21 cellular contexts compared by ENCODE assay signal in genomic region chr20:21701171-21701876, GRCh38. TPM values are rescaled to one million over a fixed set of nuclear protein-coding genes. Genes with fewer than 3 reads are reported as not detected.
"Had no signal": no experiment of that assay in that cellular context is flagged by ENCODE, and none has a peak within 500 bp of the region (broad histone marks: within the 10 kb centered on the region; RNA-seq: fewer than 3 reads in every experiment).

No MANE protein-coding gene starts in this region.

- H3K27me3 ChIP-seq: ascending aorta had no signal

- H3K27ac Mint-ChIP-seq: activated T-helper 17 cell treated with anti-CD3 and anti-CD28 coated beads, Interleukin-2, amount 50 U/mL, for 72 hours; dendritic cell treated with granulocyte-macrophage colony-stimulating factor and Interleukin-4, amounts not matched to agents 40 ng/mL and 50 ng/mL, for 4 days; naive thymus-derived CD4-positive, alpha-beta T cell had no signal

- ATAC-seq: activated T-helper 17 cell treated with anti-CD3 and anti-CD28 coated beads, Interleukin-2, amount 50 U/mL, for 72 hours; left lung; mucosa of descending colon; naive thymus-derived CD4-positive, alpha-beta T cell; psoas muscle; sciatic nerve had no signal

- H3K36me3 ChIP-seq: ascending aorta, breast epithelium, left lung, thyroid gland, uterus had no signal

- H3K4me1 ChIP-seq: ascending aorta, breast epithelium, psoas muscle, uterus had no signal

- H3K9me3 Mint-ChIP-seq: activated T-helper 17 cell treated with anti-CD3 and anti-CD28 coated beads, Interleukin-2, amount 50 U/mL, for 72 hours; dendritic cell treated with granulocyte-macrophage colony-stimulating factor and Interleukin-4, amounts not matched to agents 40 ng/mL and 50 ng/mL, for 4 days had no signal

- H3K4me3 ChIP-seq: ascending aorta, breast epithelium, left lung, mucosa of descending colon, psoas muscle, thyroid gland, uterus had no signal

- DNase-seq: activated naive CD4-positive, alpha-beta T cell treated with Interleukin-2 at 50 U/mL for 16 hours; effector memory CD4-positive, alpha-beta T cell; foreskin melanocyte; mammary epithelial cell; mucosa of descending colon; naive thymus-derived CD4-positive, alpha-beta T cell; psoas muscle; SW 1271; thyroid gland; uterus had no signal

- H3K9me3 ChIP-seq: ascending aorta, breast epithelium, left lung, mucosa of descending colon, psoas muscle, thyroid gland, uterus had no signal

- H3K27ac ChIP-seq: ascending aorta, breast epithelium, left lung, psoas muscle, thyroid gland, uterus had no signal

- H3K4me1 Mint-ChIP-seq: activated T-helper 17 cell treated with anti-CD3 and anti-CD28 coated beads, Interleukin-2, amount 50 U/mL, for 72 hours had no signal

- H3K4me3 Mint-ChIP-seq: activated T-helper 17 cell treated with anti-CD3 and anti-CD28 coated beads, Interleukin-2, amount 50 U/mL, for 72 hours; dendritic cell treated with granulocyte-macrophage colony-stimulating factor and Interleukin-4, amounts not matched to agents 40 ng/mL and 50 ng/mL, for 4 days had no signal

RNA-seq across cellular contexts. Expression of gene PAX1, which starts 4.1 kb away (rescaled TPM):
- total RNA-seq: activated T-helper 17 cell treated with anti-CD3 and anti-CD28 coated beads, Interleukin-2, amount 50 U/mL, for 72 hours; ascending aorta; breast epithelium; cerebellum; fibroblast of lung; left lung; mammary epithelial cell; naive thymus-derived CD4-positive, alpha-beta T cell; omental fat pad; T-helper 2 cell treated with Interferon-gamma antibody and Interleukin-4, amounts not matched to agents 100 ng/mL and 5 ng/mL, for 36 hours; uterus had no signal
- polyA plus RNA-seq: fibroblast of lung; keratinocyte; mammary epithelial cell; naive thymus-derived CD4-positive, alpha-beta T cell had no signal
